23 cellular contexts compared by ENCODE assay signal in the genomic region with DNA sequence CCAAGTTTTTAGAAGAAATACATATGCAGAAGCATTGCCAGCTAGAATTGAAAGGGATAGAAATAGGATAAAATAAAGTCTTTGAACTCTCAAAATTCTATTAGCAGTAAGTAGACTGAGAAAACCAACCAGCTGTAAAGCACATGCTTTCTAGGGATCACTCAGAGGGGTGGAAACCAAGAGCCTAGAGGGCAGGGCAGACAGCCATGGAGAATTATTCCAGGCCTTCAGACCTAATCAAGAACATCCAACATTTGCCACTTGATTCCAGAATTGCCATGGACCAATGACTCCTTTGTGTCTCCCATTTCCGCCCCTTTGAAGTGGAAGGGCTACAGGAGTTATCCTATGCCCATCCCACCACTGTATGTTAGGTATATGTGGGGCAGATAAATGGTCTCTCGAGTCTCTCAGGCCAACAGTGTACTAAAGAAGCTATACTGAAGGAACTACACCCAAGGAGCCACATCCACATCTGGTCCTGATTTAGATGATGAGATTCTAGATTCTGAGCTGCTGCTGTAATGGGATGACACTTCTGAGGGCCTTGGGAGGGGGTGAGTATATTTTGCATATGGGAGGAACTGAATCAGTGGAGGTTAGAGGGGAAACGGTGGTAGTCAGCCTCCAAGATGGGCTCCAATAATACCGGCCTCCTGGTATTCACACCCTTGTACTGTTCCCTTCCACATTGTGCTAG. TPM values are rescaled to one million over a fixed set of nuclear protein-coding genes. Genes with fewer than 3 reads are reported as not detected.
DNase-seq lines count a peak whose midpoint lies in the region; ATAC-seq and TF ChIP-seq lines count a peak whose summit lies in the region.
"Had no signal": no experiment of that assay in that cellular context is flagged by ENCODE, and none has a peak within 500 bp of the region (broad histone marks: within the 10 kb centered on the region; RNA-seq: fewer than 3 reads in every experiment).

No MANE protein-coding gene starts in this region.

- H3K36me3 Mint-ChIP-seq in activated naive CD8-positive, alpha-beta T cell = peaks cover 15% of the 10 kb centered on the region
- H3K36me3 Mint-ChIP-seq in activated naive CD8-positive, alpha-beta T cell treated with anti-CD3 and anti-CD28 coated beads for 36 hours = peaks cover 37% of the 10 kb centered on the region

- H3K9me3 Mint-ChIP-seq in activated naive CD8-positive, alpha-beta T cell (ENCODE audit: low read depth) = no peaks in the 10 kb centered on the region
- H3K9me3 Mint-ChIP-seq in activated naive CD8-positive, alpha-beta T cell treated with anti-CD3 and anti-CD28 coated beads for 36 hours = no peaks in the 10 kb centered on the region
- H3K9me3 Mint-ChIP-seq: activated naive CD8-positive, alpha-beta T cell treated with anti-CD3 and anti-CD28 coated beads, Interleukin-2, amount 10 ng/mL, durations not matched to agents 7 days and 5 days; H9 had no signal

- no peak for DNase-seq in activated naive CD8-positive, alpha-beta T cell treated with anti-CD3 and anti-CD28 coated beads for 36 hours
- DNase-seq in OCI-LY7 (ENCODE audit: low spot score) (no peak), fibroblast of peridontal ligament (ENCODE audit: extremely low read depth) (peak; percentile 80), COR-L47 (lab: John Stamatoyannopoulos, UW) (no peak)
- DNase-seq: ACHN; activated CD4-positive, alpha-beta T cell treated with anti-CD3 and anti-CD28 coated beads, Interleukin-2, amount 50 U/mL, for 4 hours; activated naive CD8-positive, alpha-beta T cell treated with anti-CD3 and anti-CD28 coated beads, Interleukin-2, amount 10 ng/mL, durations not matched to agents 7 days and 5 days; cortex of kidney; H9; midbrain; NCI-H1436 treated with DMSO at 0.1 percent for 48 hours; NCI-H2171 treated with DMSO at 0.1 percent for 48 hours; nucleus accumbens; RPMI8226; stimulated activated CD4-positive, alpha-beta T cell treated with anti-CD3 and anti-CD28 coated beads, Interleukin-15, amount 100 ng/mL, for 24 hours; stimulated activated naive CD4-positive, alpha-beta T cell treated with Interleukin-2 at 50 U/mL for 16 hours; tibial artery had no signal

- H3K4me3 ChIP-seq in OCI-LY7 (ENCODE audit: low read depth, low read length, poor library complexity, severe bottlenecking) = no peak overlapping the region
- H3K4me3 ChIP-seq: tibial artery had no signal

- CTCF ChIA-PET in OCI-LY7 (lab: Charles Lee; ENCODE audit: unreplicated experiment) = no interaction called here

- intact Hi-C loops in OCI-LY7 (cut with micrococcal nuclease; ENCODE audit: unreplicated experiment) = no loop called here

- peak overlapping the region; percentile 38 for H3K4me3 Mint-ChIP-seq in activated naive CD8-positive, alpha-beta T cell
- H3K4me3 Mint-ChIP-seq in activated naive CD8-positive, alpha-beta T cell treated with anti-CD3 and anti-CD28 coated beads for 36 hours = no peak overlapping the region
- H3K4me3 Mint-ChIP-seq: activated naive CD8-positive, alpha-beta T cell treated with anti-CD3 and anti-CD28 coated beads, Interleukin-2, amount 10 ng/mL, durations not matched to agents 7 days and 5 days; H9 had no signal

- no peak for TF ChIP-seq CTCF in OCI-LY7 (conservative IDR thresholded peaks at IDR 0.05; ENCODE audit: low read length)

- H3K4me2 ChIP-seq in OCI-LY7 (ENCODE audit: low read length) = 0 out of 2 replicates have a peak overlapping the region, but pooled peaks have one; percentile 4

- no TSS peak for BruUV-seq in OCI-LY7 (replicated peaks; lab: Mats Ljungman, UMichigan)

- peaks cover 79% of the 10 kb centered on the region for H3K79me2 ChIP-seq in OCI-LY7 (ENCODE audit: insufficient read depth, low read depth, low read length)

- H2AFZ ChIP-seq in OCI-LY7 (ENCODE audit: low read length) = no peak overlapping the region

- H4K20me1 ChIP-seq in OCI-LY7 (ENCODE audit: insufficient read depth, low read length) = peaks cover 33% of the 10 kb centered on the region

- peaks cover 62% of the 10 kb centered on the region for H3K4me1 Mint-ChIP-seq in activated naive CD8-positive, alpha-beta T cell (ENCODE audit: low read depth)
- H3K4me1 Mint-ChIP-seq in activated naive CD8-positive, alpha-beta T cell treated with anti-CD3 and anti-CD28 coated beads for 36 hours = peaks cover 47% of the 10 kb centered on the region

- H3K27ac Mint-ChIP-seq in activated naive CD8-positive, alpha-beta T cell = peak overlapping the region; percentile 58
- H3K27ac Mint-ChIP-seq in activated naive CD8-positive, alpha-beta T cell treated with anti-CD3 and anti-CD28 coated beads for 36 hours = no peak overlapping the region
- H3K27ac Mint-ChIP-seq: activated naive CD8-positive, alpha-beta T cell treated with anti-CD3 and anti-CD28 coated beads, Interleukin-2, amount 10 ng/mL, durations not matched to agents 7 days and 5 days; H9 had no signal

- no peaks in the 10 kb centered on the region for H3K9me2 ChIP-seq in OCI-LY7 (ENCODE audit: insufficient read depth, low read length)

- H3K4me1 ChIP-seq in OCI-LY7 (ENCODE audit: insufficient read depth, low read length, poor library complexity, severe bottlenecking) = peaks cover 29% of the 10 kb centered on the region

- H3K36me3 ChIP-seq in OCI-LY7 (ENCODE audit: insufficient read depth, low read length) = peaks cover 68% of the 10 kb centered on the region

- H3K27ac ChIP-seq in OCI-LY7 (ENCODE audit: low read depth, low read length, poor library complexity, severe bottlenecking) = no peak overlapping the region
- H3K27ac ChIP-seq: tibial artery had no signal

- no peaks in the 10 kb centered on the region for H3K9me3 ChIP-seq in OCI-LY7 (ENCODE audit: low read length)
- H3K9me3 ChIP-seq: tibial artery had no signal

- POLR2A ChIA-PET in OCI-LY7 (lab: Charles Lee) = interaction anchor here (1.0 to 4.8 kb wide), 5 partner anchors 9 to 260 kb away, joined by 3 to 18 read pairs (median 4); no protein-coding TSS in a partner anchor

- H3K27me3 Mint-ChIP-seq in activated naive CD8-positive, alpha-beta T cell = no peaks in the 10 kb centered on the region
- no peaks in the 10 kb centered on the region for H3K27me3 Mint-ChIP-seq in activated naive CD8-positive, alpha-beta T cell treated with anti-CD3 and anti-CD28 coated beads for 36 hours
- H3K27me3 Mint-ChIP-seq: activated naive CD8-positive, alpha-beta T cell treated with anti-CD3 and anti-CD28 coated beads, Interleukin-2, amount 10 ng/mL, durations not matched to agents 7 days and 5 days had no signal

- ATAC-seq in GM19324 (IDR thresholded peaks at IDR 0.05; ENCODE audit: low FRiP score, unreplicated experiment) (no peak), HG03108 (IDR thresholded peaks at IDR 0.05; ENCODE audit: unreplicated experiment) (no peak), HG03280 (IDR thresholded peaks at IDR 0.05; ENCODE audit: unreplicated experiment) (no peak)
- ATAC-seq: left lobe of liver had no signal

RNA-seq across cellular contexts. Expression of a gene that starts 4.0 kb away (rescaled TPM):
- total RNA-seq in activated naive CD8-positive, alpha-beta T cell treated with anti-CD3 and anti-CD28 coated beads for 36 hours = 10 to 100 TPM; 68.3 to 68.6 TPM
- 23.4 and 24.9 TPM in 2 replicates for total RNA-seq in OCI-LY7 (2014; rRNA removed; shearing (Covaris generic))
- total RNA-seq in OCI-LY7 (2022) = 44.5 and 46.7 TPM in 2 replicates

RNA-seq across cellular contexts. Expression of a gene that starts 19.6 kb away (rescaled TPM):
- not detected for total RNA-seq in activated naive CD8-positive, alpha-beta T cell treated with anti-CD3 and anti-CD28 coated beads for 36 hours
- total RNA-seq in OCI-LY7 (2014; rRNA removed; shearing (Covaris generic)) = not detected in 2 replicates
- not detected in 2 replicates for total RNA-seq in OCI-LY7 (2022)
- total RNA-seq: activated naive CD8-positive, alpha-beta T cell treated with anti-CD3 and anti-CD28 coated beads, Interleukin-2, amount 10 ng/mL, durations not matched to agents 7 days and 5 days; H9; LHCN-M2 had no signal
